8 cellular contexts compared by ENCODE assay signal in genomic region chr5:135034186-135034962, GRCh38. TPM values are rescaled to one million over a fixed set of nuclear protein-coding genes. Genes with fewer than 3 reads are reported as not detected.
A peak's percentile ranks its signal among the peaks of the same experiment; 100 is the strongest.
DNase-seq lines count a peak whose midpoint lies in the region; ATAC-seq, FAIRE-seq and TF ChIP-seq lines count a peak whose summit lies in the region.

Gene PITX1, minus strand, starts transcription at chr5:135034228. Its CDS starts 347 bp downstream, at chr5:135033881.

- H3K27me3 ChIP-seq in CD4-positive, CD25-positive, alpha-beta regulatory T cell (ENCODE audit: control insufficient read depth, insufficient read depth, low read length) = peaks cover 35% of the 10 kb centered on the region
- no peaks in the 10 kb centered on the region for H3K27me3 ChIP-seq in K562 (ENCODE audit: control insufficient read depth in 2 of 2, insufficient read depth in 2 of 2, low read length in 2 of 2)
- peaks cover 93 to 99% of the 10 kb centered on the region in 2 donors for H3K27me3 ChIP-seq in left lung

- no peaks in the 10 kb centered on the region for H3K9me1 ChIP-seq in K562 (ENCODE audit: control insufficient read depth, insufficient read depth, low read length)

- H3K36me3 Mint-ChIP-seq in CD4-positive, CD25-positive, alpha-beta regulatory T cell = no peaks in the 10 kb centered on the region

- H3K27ac Mint-ChIP-seq in CD4-positive, CD25-positive, alpha-beta regulatory T cell = no peak within 1 kb of the TSS
- peak within 1 kb of the TSS; percentile 59 to 65 for H3K27ac Mint-ChIP-seq in stimulated activated naive CD8-positive, alpha-beta T cell treated with anti-CD3 and anti-CD28 coated beads, Interleukin-15, amount 100 ng/mL, for 72 hours

- H4K20me1 ChIP-seq in OCI-LY7 (ENCODE audit: insufficient read depth, low read length) (peaks cover 16% of the 10 kb centered on the region; the same call in 1 of the 2 replicates), K562 (replicated peaks; ENCODE audit: control insufficient read depth, insufficient read depth, low read length) (no peaks in the 10 kb centered on the region)

- H2AFZ ChIP-seq in OCI-LY7 (ENCODE audit: low read length) = peak within 1 kb of the TSS; percentile 45; the same call in 1 of the 2 replicates
- peak within 1 kb of the TSS; percentile 98 for H2AFZ ChIP-seq in K562 (ENCODE audit: low read depth, low read length)

- CTCF ChIA-PET in OCI-LY7 (lab: Charles Lee; ENCODE audit: unreplicated experiment) (interaction anchor here (1.0 kb wide), 1 partner anchor 14 kb away, joined by 3 read pairs; no protein-coding TSS in a partner anchor), K562 (lab: Yijun Ruan, JAX; ENCODE audit: low intra/inter-chr PET ratio) (no interaction called here)

- H3K27ac ChIP-seq in CD4-positive, CD25-positive, alpha-beta regulatory T cell (ENCODE audit: insufficient read depth, low read length, poor library complexity, severe bottlenecking) = no peak within 1 kb of the TSS
- H3K27ac ChIP-seq in OCI-LY7 (ENCODE audit: low read depth, low read length, poor library complexity, severe bottlenecking) (peak within 1 kb of the TSS; percentile 80), K562 (ENCODE audit: extremely low read depth, low read depth, low read length) (peak within 1 kb of the TSS; percentile 98), left lung (no peak within 1 kb of the TSS)

- peaks cover 11 to 49% (median 27%) of the 10 kb centered on the region in 4 donors for H3K4me1 Mint-ChIP-seq in CD4-positive, CD25-positive, alpha-beta regulatory T cell
- H3K4me1 Mint-ChIP-seq in stimulated activated naive CD8-positive, alpha-beta T cell treated with anti-CD3 and anti-CD28 coated beads, Interleukin-15, amount 100 ng/mL, for 72 hours = peaks cover 64% of the 10 kb centered on the region

- TSS peak; percentile 75 for BruUV-seq in OCI-LY7 (replicated peaks; lab: Mats Ljungman, UMichigan)
- BruUV-seq in K562 (replicated peaks; lab: Mats Ljungman, UMichigan) = TSS peak; percentile 89

- no peaks in the 10 kb centered on the region for H3K36me3 ChIP-seq in CD4-positive, CD25-positive, alpha-beta regulatory T cell (ENCODE audit: control insufficient read depth, insufficient read depth, low read length)
- H3K36me3 ChIP-seq in OCI-LY7 (ENCODE audit: insufficient read depth, low read length) = peaks cover 33% of the 10 kb centered on the region
- peaks cover 25% of the 10 kb centered on the region for H3K36me3 ChIP-seq in K562 (ENCODE audit: control insufficient read depth, insufficient read depth, low read length)
- no peaks in the 10 kb centered on the region for H3K36me3 ChIP-seq in left lung

- no peak for TF ChIP-seq RAD21 in K562 (CRISPR knock-in tag; conservative IDR thresholded peaks at IDR 0.05 in 1 of 2, IDR thresholded peaks at IDR 0.05 in 1 of 2)

- peaks cover 78% of the 10 kb centered on the region for H3K27me3 Mint-ChIP-seq in CD4-positive, CD25-positive, alpha-beta regulatory T cell
- peaks cover 96% of the 10 kb centered on the region for H3K27me3 Mint-ChIP-seq in stimulated activated naive CD8-positive, alpha-beta T cell treated with anti-CD3 and anti-CD28 coated beads, Interleukin-15, amount 100 ng/mL, for 72 hours

- TF ChIP-seq EP300 in K562 (IDR thresholded peaks at IDR 0.05; ENCODE audit: low read length) = no peak

- H3K9me3 Mint-ChIP-seq in CD4-positive, CD25-positive, alpha-beta regulatory T cell = peaks cover 0 to 13% (median 0%) of the 10 kb centered on the region in 7 donors
- no peaks in the 10 kb centered on the region for H3K9me3 Mint-ChIP-seq in stimulated activated naive CD8-positive, alpha-beta T cell treated with anti-CD3 and anti-CD28 coated beads, Interleukin-15, amount 100 ng/mL, for 72 hours

- 2% methylated on average over 40 of the region's 71 CpGs for WGBS in K562 (ENCODE audit: insufficient coverage, low coverage, missing lambda C conversion rate)

- H3K79me2 ChIP-seq in OCI-LY7 (ENCODE audit: insufficient read depth, low read depth, low read length) = peaks cover 53% of the 10 kb centered on the region
- H3K79me2 ChIP-seq in K562 (ENCODE audit: control insufficient read depth, insufficient read depth, low read length) = peaks cover 60% of the 10 kb centered on the region

- TF ChIP-seq CTCF in OCI-LY7 (conservative IDR thresholded peaks at IDR 0.05; ENCODE audit: low read length) = no peak
- no peak for TF ChIP-seq CTCF in K562 (IDR thresholded peaks at IDR 0.05 in 2 of 3, conservative IDR thresholded peaks at IDR 0.05 in 1 of 3; ENCODE audit: insufficient read depth in 2 of 3, low read depth in 1 of 3, low read length in 3 of 3)
- no peak for TF ChIP-seq CTCF in left lung (IDR thresholded peaks at IDR 0.05)

- H3K4me1 ChIP-seq in CD4-positive, CD25-positive, alpha-beta regulatory T cell (ENCODE audit: control insufficient read depth, insufficient read depth, low read length, poor library complexity, severe bottlenecking) = peaks cover 20% of the 10 kb centered on the region
- peaks cover 50% of the 10 kb centered on the region for H3K4me1 ChIP-seq in OCI-LY7 (ENCODE audit: insufficient read depth, low read length, poor library complexity, severe bottlenecking)
- peaks cover 19 to 45% of the 10 kb centered on the region in 2 experiments for H3K4me1 ChIP-seq in K562 (replicated peaks in 1 of 2; ENCODE audit: control insufficient read depth in 2 of 2, insufficient read depth in 2 of 2, low read length in 2 of 2)
- H3K4me1 ChIP-seq in left lung = peaks cover 28 to 48% of the 10 kb centered on the region in 2 donors

- H3K4me3 ChIP-seq in CD4-positive, CD25-positive, alpha-beta regulatory T cell (ENCODE audit: low read depth, low read length) = no peak within 1 kb of the TSS
- H3K4me3 ChIP-seq in OCI-LY7 (ENCODE audit: low read depth, low read length, poor library complexity, severe bottlenecking) (peak within 1 kb of the TSS; percentile 84), K562 (peak within 1 kb of the TSS; percentile 99), left lung (peak within 1 kb of the TSS; percentile 28 to 35)

- intact Hi-C loops in OCI-LY7 (cut with micrococcal nuclease; ENCODE audit: unreplicated experiment) (loop anchor here (5.0 to 10.0 kb wide), 4 partner anchors 127 to 2002 kb away; partner anchors contain the start of genes JADE2 and PCBD2), K562 (cut with micrococcal nuclease) (loop anchor here (2.0 to 5.0 kb wide), 3 partner anchors 63 to 158 kb away; no protein-coding TSS in a partner anchor), left lung (cut with DNase I) (no loop called here)

- no peaks in the 10 kb centered on the region for H3K9me3 ChIP-seq in CD4-positive, CD25-positive, alpha-beta regulatory T cell (ENCODE audit: control insufficient read depth in 2 of 2, low read length in 2 of 2)
- no peaks in the 10 kb centered on the region for H3K9me3 ChIP-seq in OCI-LY7 (ENCODE audit: low read length)
- H3K9me3 ChIP-seq in K562 (replicated peaks; ENCODE audit: control insufficient read depth, insufficient read depth, low read depth, low read length) = no peaks in the 10 kb centered on the region; the same call in 1 of the 2 replicates
- no peaks in the 10 kb centered on the region for H3K9me3 ChIP-seq in left lung

- H3K4me3 Mint-ChIP-seq in CD4-positive, CD25-positive, alpha-beta regulatory T cell = peak within 1 kb of the TSS; percentile 41 to 91 (median 66)
- peak within 1 kb of the TSS; percentile 91 to 93 for H3K4me3 Mint-ChIP-seq in stimulated activated naive CD8-positive, alpha-beta T cell treated with anti-CD3 and anti-CD28 coated beads, Interleukin-15, amount 100 ng/mL, for 72 hours

- H3K4me2 ChIP-seq in OCI-LY7 (ENCODE audit: low read length) (peak within 1 kb of the TSS; percentile 98), K562 (ENCODE audit: insufficient read depth, low read length) (peak within 1 kb of the TSS; percentile 96)

- TF ChIP-seq POLR2A in K562 (conservative IDR thresholded peaks at IDR 0.05) = peak; percentile 80

- FAIRE-seq in K562 (lab: Jason Lieb, UNC) = peak; percentile 61

- DNase-seq in CD4-positive, CD25-positive, alpha-beta regulatory T cell = no peak
- DNase-seq in OCI-LY7 (ENCODE audit: low spot score) (peak; percentile 90), K562 (ENCODE audit: extremely low read depth in 1 of 4, low spot score in 3 of 4) (peak; percentile 93 to 96 (median 94)), left lung (peak in 1 of 2 donors; percentile 76), hippocampal formation (lab: John Stamatoyannopoulos, UW) (no peak), NOMO-1 treated with DMSO at 0.1 percent for 48 hours (lab: John Stamatoyannopoulos, UW; ENCODE audit: unreplicated experiment) (no peak)
- no peak for DNase-seq in stimulated activated naive CD8-positive, alpha-beta T cell treated with anti-CD3 and anti-CD28 coated beads, Interleukin-15, amount 100 ng/mL, for 72 hours

- no peaks in the 10 kb centered on the region for H3K9me2 ChIP-seq in OCI-LY7 (ENCODE audit: insufficient read depth, low read length)

- peak in 1 of 2 donors; percentile 3 for ATAC-seq in CD4-positive, CD25-positive, alpha-beta regulatory T cell (ENCODE audit: low read depth in 2 of 2)
- ATAC-seq in HG03045 (IDR thresholded peaks at IDR 0.05; ENCODE audit: unreplicated experiment) (peak; percentile 35), K562 (peak; percentile 84), left lung (peak; percentile 50)
- ATAC-seq in stimulated activated naive CD8-positive, alpha-beta T cell treated with anti-CD3 and anti-CD28 coated beads, Interleukin-15, amount 100 ng/mL, for 72 hours = peak; percentile 35

- POLR2A ChIA-PET in OCI-LY7 (lab: Charles Lee) (interaction anchor here (0.7 to 2.1 kb wide), 4 partner anchors 11 to 20 kb away, joined by 3 to 8 read pairs (median 6); no protein-coding TSS in a partner anchor), K562 (lab: Yijun Ruan, JAX) (interaction anchor here (0.6 to 2.4 kb wide), 12 partner anchors 8 to 569 kb away, joined by 3 to 12 read pairs (median 4); no protein-coding TSS in a partner anchor)

- peak within 1 kb of the TSS; percentile 99 to 100 for H3K9ac ChIP-seq in K562 (ENCODE audit: insufficient read depth in 1 of 2, low read depth in 2 of 2, low read length in 2 of 2)

- in situ Hi-C loops in K562 (cut with MboI) = no loop called here

RNA-seq across cellular contexts. Expression of gene PITX1, which starts in this region (rescaled TPM):
- not detected for total RNA-seq in CD4-positive, CD25-positive, alpha-beta regulatory T cell
- not detected for polyA plus RNA-seq in CD4-positive, CD25-positive, alpha-beta regulatory T cell
- 55.3 and 56.3 TPM in 2 replicates for total RNA-seq in OCI-LY7 (2014; rRNA removed; shearing (Covaris generic))
- total RNA-seq in OCI-LY7 (2022) (66.8 and 76.4 TPM in 2 replicates), K562 (2014; rRNA removed) (59.8 and 73.9 TPM in 2 replicates), K562 (2014; rRNA removed; fragmentation: Illumina TruSeq; extraction: Trizol) (2.3 and 3.1 TPM in 2 replicates), K562 (2015; rRNA removed; fragmentation: Illumina TruSeq; extraction: Trizol) (24.9 and 25.3 TPM in 2 replicates), K562 (2021) (88.2 and 90.4 TPM in 2 replicates), left lung (under 1 TPM; 0.18 to 0.38 TPM)
- total RNA-seq in K562 (2011; cell fraction: chromatin; rRNA removed; ENCODE audit: low replicate concordance) = 10.2 and 35.6 TPM in 2 replicates
- total RNA-seq in K562 (2011; cell fraction: nucleolus; rRNA removed) = 39.9 and 42.6 TPM in 2 replicates
- total RNA-seq in K562 (2011; cell fraction: nucleoplasm; rRNA removed) = 19.5 and 26.3 TPM in 2 replicates
- polyA plus RNA-seq in K562 (2011; rRNA removed) (30.8 and 50.1 TPM in 2 replicates), K562 (2014; fragmentation: Illumina TruSeq; extraction: Trizol) (7.4 and 35.6 TPM in 2 replicates), K562 (2014; fragmentation: Nextera tagmentation; extraction: Ambion mirVana) (under 1 TPM; 0.13 to 0.17 TPM), K562 (2014; rRNA removed) (58.7 and 64.6 TPM in 2 replicates)
- polyA plus RNA-seq in K562 (2011; cell fraction: cytosol; rRNA removed) = 91.0 and 189 TPM in 2 replicates
- 68.1 and 94.4 TPM in 2 replicates for polyA plus RNA-seq in K562 (2011; cell fraction: nucleus; rRNA removed)
- polyA plus RNA-seq in K562 (2012) = 34.0 and 38.0 TPM in 2 replicates
- polyA minus RNA-seq in K562 (2011; rRNA and poly(A)+ RNA removed) = 12.0 and 21.7 TPM in 2 replicates
- 56.3 and 80.4 TPM in 2 replicates for polyA minus RNA-seq in K562 (2011; cell fraction: cytosol; rRNA and poly(A)+ RNA removed)
- 21.8 and 31.4 TPM in 2 replicates for polyA minus RNA-seq in K562 (2011; cell fraction: nucleus; rRNA and poly(A)+ RNA removed)

Comparison
In these comparisons a context has a peak if more than half of its experiments do, and no peak if none do; other contexts are left out.
1. Peak in ATAC-seq and H3K4me3 ChIP-seq in left lung; RNA of the gene not detected or under 1 TPM.
2. DNase-seq: peak in OCI-LY7 (single experiment) and K562 (4 of 4); none in CD4-positive, CD25-positive, alpha-beta regulatory T cell (0 of 3), stimulated activated naive CD8-positive, alpha-beta T cell treated with anti-CD3 and anti-CD28 coated beads, Interleukin-15, amount 100 ng/mL, for 72 hours (0 of 2), hippocampal formation (0 of 2) and NOMO-1 treated with DMSO at 0.1 percent for 48 hours (single experiment).
3. H3K27ac ChIP-seq: peak in OCI-LY7 (single experiment) and K562 (single experiment); none in CD4-positive, CD25-positive, alpha-beta regulatory T cell (single experiment) and left lung (0 of 2).
4. H3K27ac Mint-ChIP-seq: peak in stimulated activated naive CD8-positive, alpha-beta T cell treated with anti-CD3 and anti-CD28 coated beads, Interleukin-15, amount 100 ng/mL, for 72 hours (2 of 2); none in CD4-positive, CD25-positive, alpha-beta regulatory T cell (0 of 3).
5. intact Hi-C loops: an anchor here in OCI-LY7 (5.0 to 10.0 kb wide) and K562 (2.0 to 5.0 kb wide); none called in left lung.